30 cellular contexts compared by ENCODE assay signal in genomic region chr14:98292191-98292590, GRCh38.
"Had no signal": no experiment of that assay in that cellular context is flagged by ENCODE, and none has a peak within 500 bp of the region (broad histone marks: within the 10 kb centered on the region; RNA-seq: fewer than 3 reads in every experiment).

No MANE protein-coding gene starts in this region.

- H3K4me3 ChIP-seq: left lung, lower lobe of right lung, psoas muscle, right atrium auricular region, right lobe of liver, smooth muscle cell, testis, thyroid gland, transverse colon, upper lobe of left lung, vagina had no signal

- FAIRE-seq: islet of Langerhans had no signal

- H3K79me2 ChIP-seq: parathyroid adenoma had no signal

- H3K36me3 ChIP-seq: left lung, lower lobe of right lung, right atrium auricular region, right lobe of liver, thyroid gland, transverse colon, upper lobe of left lung, vagina had no signal

- H3K4me1 ChIP-seq: left lung, lower lobe of right lung, parathyroid adenoma, psoas muscle, right atrium auricular region, right lobe of liver, testis, thyroid gland, transverse colon, upper lobe of left lung, vagina had no signal

- ATAC-seq: left colon; left lung; lower lobe of right lung; naive thymus-derived CD8-positive, alpha-beta T cell; psoas muscle; right lobe of liver; stimulated activated memory B cell treated with anti-CD40 and anti-IgM and Interleukin-4, amounts not matched to agents 10 μg/mL and 1 μg/mL and 100 μg/mL, for 72 hours; stimulated activated naive CD8-positive, alpha-beta T cell treated with anti-CD3 and anti-CD28 coated beads, Interleukin-15, amount 100 ng/mL, for 72 hours had no signal

- H3K4me3 Mint-ChIP-seq: immature natural killer cell; naive thymus-derived CD8-positive, alpha-beta T cell; nephron; neural crest cell; stimulated activated memory B cell treated with anti-CD40 and anti-IgM and Interleukin-4, amounts not matched to agents 10 μg/mL and 1 μg/mL and 100 μg/mL, for 72 hours; stimulated activated naive CD8-positive, alpha-beta T cell treated with anti-CD3 and anti-CD28 coated beads, Interleukin-15, amount 100 ng/mL, for 72 hours had no signal

- H3K27me3 Mint-ChIP-seq: naive thymus-derived CD8-positive, alpha-beta T cell; stimulated activated memory B cell treated with anti-CD40 and anti-IgM and Interleukin-4, amounts not matched to agents 10 μg/mL and 1 μg/mL and 100 μg/mL, for 72 hours; stimulated activated naive CD8-positive, alpha-beta T cell treated with anti-CD3 and anti-CD28 coated beads, Interleukin-15, amount 100 ng/mL, for 72 hours had no signal

- H3K9me3 Mint-ChIP-seq: immature natural killer cell; naive thymus-derived CD8-positive, alpha-beta T cell; nephron; neural crest cell; stimulated activated naive CD8-positive, alpha-beta T cell treated with anti-CD3 and anti-CD28 coated beads, Interleukin-15, amount 100 ng/mL, for 72 hours had no signal

- H3K27ac ChIP-seq: left lung, lower lobe of right lung, parathyroid adenoma, psoas muscle, right atrium auricular region, right lobe of liver, testis, thyroid gland, transverse colon, upper lobe of left lung, vagina had no signal

- H3K36me3 Mint-ChIP-seq: immature natural killer cell; naive thymus-derived CD8-positive, alpha-beta T cell; stimulated activated memory B cell treated with anti-CD40 and anti-IgM and Interleukin-4, amounts not matched to agents 10 μg/mL and 1 μg/mL and 100 μg/mL, for 72 hours had no signal

- H3K4me1 Mint-ChIP-seq: immature natural killer cell; neural crest cell; stimulated activated memory B cell treated with anti-CD40 and anti-IgM and Interleukin-4, amounts not matched to agents 10 μg/mL and 1 μg/mL and 100 μg/mL, for 72 hours had no signal

- H3K27ac Mint-ChIP-seq: immature natural killer cell; nephron; stimulated activated memory B cell treated with anti-CD40 and anti-IgM and Interleukin-4, amounts not matched to agents 10 μg/mL and 1 μg/mL and 100 μg/mL, for 72 hours; stimulated activated naive CD8-positive, alpha-beta T cell treated with anti-CD3 and anti-CD28 coated beads, Interleukin-15, amount 100 ng/mL, for 72 hours had no signal

- H3K9ac ChIP-seq: parathyroid adenoma had no signal

- DNase-seq: hypothalamus; immature natural killer cell; left colon; left lung; lower lobe of right lung; mammary epithelial cell; mesenchymal stem cell; naive thymus-derived CD8-positive, alpha-beta T cell; occipital lobe; psoas muscle; right lobe of liver; stimulated activated CD4-positive, alpha-beta T cell treated with anti-CD3 and anti-CD28 coated beads, Interleukin-1b, Interleukin-23, amount 100 ng/mL, for 48 hours; stimulated activated CD4-positive, alpha-beta T cell treated with anti-CD3 and anti-CD28 coated beads, Interleukin-2, amount 100 ng/mL, for 48 hours; stimulated activated CD4-positive, alpha-beta T cell treated with anti-CD3 and anti-CD28 coated beads, Interleukin-4, amount 100 ng/mL, for 4 hours; stimulated activated CD8-positive, alpha-beta memory T cell treated with anti-CD3 and anti-CD28 coated beads, Interleukin-4, amount 100 ng/mL, for 48 hours; stimulated activated naive CD4-positive, alpha-beta T cell treated with Interleukin-2 at 50 U/mL for 16 hours; stimulated activated naive CD8-positive, alpha-beta T cell treated with anti-CD3 and anti-CD28 coated beads, Interleukin-15, amount 100 ng/mL, for 72 hours; substantia nigra; testis; thyroid gland; transverse colon had no signal

- H3K9me3 ChIP-seq: left lung, lower lobe of right lung, psoas muscle, right atrium auricular region, right lobe of liver, testis, thyroid gland, transverse colon, upper lobe of left lung, vagina had no signal

- H3K4me2 ChIP-seq: smooth muscle cell had no signal

- H2AFZ ChIP-seq: parathyroid adenoma had no signal

- H3K27me3 ChIP-seq: left lung, right atrium auricular region, right lobe of liver, testis, thyroid gland, transverse colon, upper lobe of left lung, vagina had no signal
